1 cellular context compared by ENCODE assay signal in the genomic region with DNA sequence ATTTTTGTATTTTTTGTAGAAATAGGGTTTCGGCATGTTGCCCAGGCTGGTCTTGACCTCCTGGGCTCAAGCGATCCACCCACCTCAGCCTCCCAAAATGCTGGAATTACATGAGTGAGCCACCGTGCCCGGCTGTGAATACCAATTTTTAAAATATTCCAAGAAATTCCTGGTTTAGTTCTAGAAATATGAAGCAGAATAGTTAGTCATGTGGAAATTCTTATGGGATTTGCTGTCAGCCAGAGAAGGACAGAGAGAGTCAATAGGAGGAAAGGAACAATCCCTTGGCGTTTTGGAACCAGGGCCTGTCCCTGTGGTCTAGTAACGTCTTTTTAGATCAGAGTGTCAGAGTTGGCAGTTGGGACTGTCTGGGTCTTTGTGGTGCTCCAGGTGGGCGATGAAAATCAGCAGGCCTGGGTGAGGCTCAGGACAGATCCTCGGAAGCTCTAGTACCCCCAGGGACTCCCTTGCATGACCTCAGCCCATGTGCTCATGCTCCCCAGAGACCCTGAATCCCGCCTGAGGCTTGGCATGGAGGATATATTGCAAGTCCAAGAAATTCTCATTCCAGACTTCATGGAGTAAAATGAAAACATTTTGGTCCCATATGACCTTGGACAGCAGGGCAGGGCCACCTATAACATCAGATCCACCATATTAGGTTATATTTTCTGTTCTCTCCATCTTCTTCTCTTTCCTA.
TF ChIP-seq lines count a peak whose summit lies in the region.

No MANE protein-coding gene starts in this region.

TF ChIP-seq in GM23338, 12 proteins besides CTCF, POLR2A, EP300 and RAD21:
- no peak for TF ChIP-seq ZNF114 (CRISPR knock-in tag; IDR thresholded peaks at IDR 0.05)
- TF ChIP-seq, protein P1, sequence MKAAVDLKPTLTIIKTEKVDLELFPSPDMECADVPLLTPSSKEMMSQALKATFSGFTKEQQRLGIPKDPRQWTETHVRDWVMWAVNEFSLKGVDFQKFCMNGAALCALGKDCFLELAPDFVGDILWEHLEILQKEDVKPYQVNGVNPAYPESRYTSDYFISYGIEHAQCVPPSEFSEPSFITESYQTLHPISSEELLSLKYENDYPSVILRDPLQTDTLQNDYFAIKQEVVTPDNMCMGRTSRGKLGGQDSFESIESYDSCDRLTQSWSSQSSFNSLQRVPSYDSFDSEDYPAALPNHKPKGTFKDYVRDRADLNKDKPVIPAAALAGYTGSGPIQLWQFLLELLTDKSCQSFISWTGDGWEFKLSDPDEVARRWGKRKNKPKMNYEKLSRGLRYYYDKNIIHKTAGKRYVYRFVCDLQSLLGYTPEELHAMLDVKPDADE (IDR thresholded peaks at IDR 0.05): no peak
- TF ChIP-seq, protein P2, sequence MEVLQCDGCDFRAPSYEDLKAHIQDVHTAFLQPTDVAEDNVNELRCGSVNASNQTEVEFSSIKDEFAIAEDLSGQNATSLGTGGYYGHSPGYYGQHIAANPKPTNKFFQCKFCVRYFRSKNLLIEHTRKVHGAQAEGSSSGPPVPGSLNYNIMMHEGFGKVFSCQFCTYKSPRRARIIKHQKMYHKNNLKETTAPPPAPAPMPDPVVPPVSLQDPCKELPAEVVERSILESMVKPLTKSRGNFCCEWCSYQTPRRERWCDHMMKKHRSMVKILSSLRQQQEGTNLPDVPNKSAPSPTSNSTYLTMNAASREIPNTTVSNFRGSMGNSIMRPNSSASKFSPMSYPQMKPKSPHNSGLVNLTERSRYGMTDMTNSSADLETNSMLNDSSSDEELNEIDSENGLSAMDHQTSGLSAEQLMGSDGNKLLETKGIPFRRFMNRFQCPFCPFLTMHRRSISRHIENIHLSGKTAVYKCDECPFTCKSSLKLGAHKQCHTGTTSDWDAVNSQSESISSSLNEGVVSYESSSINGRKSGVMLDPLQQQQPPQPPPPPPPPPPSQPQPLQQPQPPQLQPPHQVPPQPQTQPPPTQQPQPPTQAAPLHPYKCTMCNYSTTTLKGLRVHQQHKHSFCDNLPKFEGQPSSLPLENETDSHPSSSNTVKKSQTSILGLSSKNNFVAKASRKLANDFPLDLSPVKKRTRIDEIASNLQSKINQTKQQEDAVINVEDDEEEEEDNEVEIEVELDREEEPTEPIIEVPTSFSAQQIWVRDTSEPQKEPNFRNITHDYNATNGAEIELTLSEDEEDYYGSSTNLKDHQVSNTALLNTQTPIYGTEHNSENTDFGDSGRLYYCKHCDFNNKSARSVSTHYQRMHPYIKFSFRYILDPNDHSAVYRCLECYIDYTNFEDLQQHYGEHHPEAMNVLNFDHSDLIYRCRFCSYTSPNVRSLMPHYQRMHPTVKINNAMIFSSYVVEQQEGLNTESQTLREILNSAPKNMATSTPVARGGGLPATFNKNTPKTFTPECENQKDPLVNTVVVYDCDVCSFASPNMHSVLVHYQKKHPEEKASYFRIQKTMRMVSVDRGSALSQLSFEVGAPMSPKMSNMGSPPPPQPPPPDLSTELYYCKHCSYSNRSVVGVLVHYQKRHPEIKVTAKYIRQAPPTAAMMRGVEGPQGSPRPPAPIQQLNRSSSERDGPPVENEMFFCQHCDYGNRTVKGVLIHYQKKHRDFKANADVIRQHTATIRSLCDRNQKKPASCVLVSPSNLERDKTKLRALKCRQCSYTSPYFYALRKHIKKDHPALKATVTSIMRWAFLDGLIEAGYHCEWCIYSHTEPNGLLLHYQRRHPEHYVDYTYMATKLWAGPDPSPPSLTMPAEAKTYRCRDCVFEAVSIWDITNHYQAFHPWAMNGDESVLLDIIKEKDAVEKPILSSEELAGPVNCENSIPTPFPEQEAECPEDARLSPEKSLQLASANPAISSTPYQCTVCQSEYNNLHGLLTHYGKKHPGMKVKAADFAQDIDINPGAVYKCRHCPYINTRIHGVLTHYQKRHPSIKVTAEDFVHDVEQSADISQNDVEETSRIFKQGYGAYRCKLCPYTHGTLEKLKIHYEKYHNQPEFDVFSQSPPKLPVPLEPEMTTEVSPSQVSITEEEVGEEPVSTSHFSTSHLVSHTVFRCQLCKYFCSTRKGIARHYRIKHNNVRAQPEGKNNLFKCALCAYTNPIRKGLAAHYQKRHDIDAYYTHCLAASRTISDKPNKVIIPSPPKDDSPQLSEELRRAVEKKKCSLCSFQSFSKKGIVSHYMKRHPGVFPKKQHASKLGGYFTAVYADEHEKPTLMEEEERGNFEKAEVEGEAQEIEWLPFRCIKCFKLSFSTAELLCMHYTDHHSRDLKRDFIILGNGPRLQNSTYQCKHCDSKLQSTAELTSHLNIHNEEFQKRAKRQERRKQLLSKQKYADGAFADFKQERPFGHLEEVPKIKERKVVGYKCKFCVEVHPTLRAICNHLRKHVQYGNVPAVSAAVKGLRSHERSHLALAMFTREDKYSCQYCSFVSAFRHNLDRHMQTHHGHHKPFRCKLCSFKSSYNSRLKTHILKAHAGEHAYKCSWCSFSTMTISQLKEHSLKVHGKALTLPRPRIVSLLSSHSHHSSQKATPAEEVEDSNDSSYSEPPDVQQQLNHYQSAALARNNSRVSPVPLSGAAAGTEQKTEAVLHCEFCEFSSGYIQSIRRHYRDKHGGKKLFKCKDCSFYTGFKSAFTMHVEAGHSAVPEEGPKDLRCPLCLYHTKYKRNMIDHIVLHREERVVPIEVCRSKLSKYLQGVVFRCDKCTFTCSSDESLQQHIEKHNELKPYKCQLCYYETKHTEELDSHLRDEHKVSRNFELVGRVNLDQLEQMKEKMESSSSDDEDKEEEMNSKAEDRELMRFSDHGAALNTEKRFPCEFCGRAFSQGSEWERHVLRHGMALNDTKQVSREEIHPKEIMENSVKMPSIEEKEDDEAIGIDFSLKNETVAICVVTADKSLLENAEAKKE (CRISPR knock-in tag; IDR thresholded peaks at IDR 0.05): no peak
- TF ChIP-seq ZNF331 (CRISPR knock-in tag; IDR thresholded peaks at IDR 0.05; ENCODE audit: low read depth): no peak
- TF ChIP-seq POLR2AphosphoS5 (IDR thresholded peaks at IDR 0.05; ENCODE audit: low read depth): no peak
- no peak for TF ChIP-seq EZH2 (IDR thresholded peaks at IDR 0.05; ENCODE audit: low read depth, unreplicated experiment)
- TF ChIP-seq EZH2phosphoT487 (IDR thresholded peaks at IDR 0.05; ENCODE audit: unreplicated experiment): no peak
- no peak for TF ChIP-seq STAT1 (IDR thresholded peaks at IDR 0.05; ENCODE audit: unreplicated experiment)
- no peak for TF ChIP-seq CREB1 (CRISPR knock-in tag; IDR thresholded peaks at IDR 0.05; ENCODE audit: low read depth)
- TF ChIP-seq, protein P3, sequence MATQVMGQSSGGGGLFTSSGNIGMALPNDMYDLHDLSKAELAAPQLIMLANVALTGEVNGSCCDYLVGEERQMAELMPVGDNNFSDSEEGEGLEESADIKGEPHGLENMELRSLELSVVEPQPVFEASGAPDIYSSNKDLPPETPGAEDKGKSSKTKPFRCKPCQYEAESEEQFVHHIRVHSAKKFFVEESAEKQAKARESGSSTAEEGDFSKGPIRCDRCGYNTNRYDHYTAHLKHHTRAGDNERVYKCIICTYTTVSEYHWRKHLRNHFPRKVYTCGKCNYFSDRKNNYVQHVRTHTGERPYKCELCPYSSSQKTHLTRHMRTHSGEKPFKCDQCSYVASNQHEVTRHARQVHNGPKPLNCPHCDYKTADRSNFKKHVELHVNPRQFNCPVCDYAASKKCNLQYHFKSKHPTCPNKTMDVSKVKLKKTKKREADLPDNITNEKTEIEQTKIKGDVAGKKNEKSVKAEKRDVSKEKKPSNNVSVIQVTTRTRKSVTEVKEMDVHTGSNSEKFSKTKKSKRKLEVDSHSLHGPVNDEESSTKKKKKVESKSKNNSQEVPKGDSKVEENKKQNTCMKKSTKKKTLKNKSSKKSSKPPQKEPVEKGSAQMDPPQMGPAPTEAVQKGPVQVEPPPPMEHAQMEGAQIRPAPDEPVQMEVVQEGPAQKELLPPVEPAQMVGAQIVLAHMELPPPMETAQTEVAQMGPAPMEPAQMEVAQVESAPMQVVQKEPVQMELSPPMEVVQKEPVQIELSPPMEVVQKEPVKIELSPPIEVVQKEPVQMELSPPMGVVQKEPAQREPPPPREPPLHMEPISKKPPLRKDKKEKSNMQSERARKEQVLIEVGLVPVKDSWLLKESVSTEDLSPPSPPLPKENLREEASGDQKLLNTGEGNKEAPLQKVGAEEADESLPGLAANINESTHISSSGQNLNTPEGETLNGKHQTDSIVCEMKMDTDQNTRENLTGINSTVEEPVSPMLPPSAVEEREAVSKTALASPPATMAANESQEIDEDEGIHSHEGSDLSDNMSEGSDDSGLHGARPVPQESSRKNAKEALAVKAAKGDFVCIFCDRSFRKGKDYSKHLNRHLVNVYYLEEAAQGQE (IDR thresholded peaks at IDR 0.05; ENCODE audit: unreplicated experiment): no peak
- no peak for TF ChIP-seq NANOG (IDR thresholded peaks at IDR 0.05; ENCODE audit: borderline replicate concordance)
- TF ChIP-seq JUNB (IDR thresholded peaks at IDR 0.05; ENCODE audit: unreplicated experiment): no peak
TF ChIP-seq in GM23338: peak in this region for 0.
